ENCODE assay signal across 15 cellular contexts in the genomic region with DNA sequence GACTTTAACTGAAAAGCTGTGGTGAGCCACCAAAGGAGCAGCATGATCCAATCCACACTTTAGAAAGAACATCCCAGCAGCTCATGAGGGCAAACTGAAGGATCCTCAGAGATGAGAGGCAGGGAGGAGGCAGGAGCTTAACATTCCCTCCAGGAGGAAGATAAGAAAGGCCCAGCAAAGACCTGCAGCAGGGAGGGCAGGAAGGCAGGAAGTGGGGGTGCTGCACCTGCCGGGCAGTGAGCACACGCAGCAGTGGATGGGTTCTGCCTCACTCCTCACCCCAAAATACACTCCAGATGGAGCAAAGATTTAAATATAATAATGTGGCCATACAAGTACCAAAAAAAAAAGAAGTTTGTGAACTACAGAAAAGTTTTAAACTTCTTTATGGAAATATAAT. TPM values are rescaled to one million over a fixed set of nuclear protein-coding genes. Genes with fewer than 3 reads are reported as not detected.
DNase-seq lines count a peak whose midpoint lies in the region; ATAC-seq and TF ChIP-seq lines count a peak whose summit lies in the region.
"Had no signal": no experiment of that assay in that cellular context is flagged by ENCODE, and none has a peak within 500 bp of the region (broad histone marks: within the 10 kb centered on the region; RNA-seq: fewer than 3 reads in every experiment).

No MANE protein-coding gene starts in this region.

- DNase-seq in activated naive CD4-positive, alpha-beta T cell treated with anti-CD3 and anti-CD28 coated beads, Interleukin-2, amount 50 U/mL, for 72 hours (ENCODE audit: low spot score in 2 of 2) = no peak
- DNase-seq in endodermal cell (peak; percentile 72), upper lobe of right lung (no peak), osteoblast (ENCODE audit: insufficient read length, low spot score, missing footprints) (no peak), body of pancreas (no peak)
- DNase-seq: activated CD4-positive, alpha-beta T cell treated with anti-CD3 and anti-CD28 coated beads, Interleukin-2, amount 10 ng/mL, durations not matched to agents 24 days and 14 days; NCI-H1105 treated with DMSO at 0.1 percent for 48 hours; NCI-H526; RPMI8226; thyroid gland had no signal

- H3K27ac ChIP-seq in endodermal cell (ENCODE audit: low read depth, low read length) = no peak overlapping the region
- H3K27ac ChIP-seq in upper lobe of right lung = no peak overlapping the region
- no peak overlapping the region for H3K27ac ChIP-seq in osteoblast (ENCODE audit: low read depth, low read length)
- H3K27ac ChIP-seq in body of pancreas = no peak overlapping the region
- H3K27ac ChIP-seq: A549, thyroid gland had no signal

- no peak overlapping the region for H3K4me2 ChIP-seq in osteoblast (ENCODE audit: insufficient read depth, low read length)
- H3K4me2 ChIP-seq: A549 had no signal

- intact Hi-C loops in upper lobe of right lung (cut with DNase I) (no loop called here), body of pancreas (cut with DNase I) (no loop called here)

- ATAC-seq in activated naive CD4-positive, alpha-beta T cell treated with anti-CD3 and anti-CD28 coated beads, Interleukin-2, amount 50 U/mL, for 72 hours = no peak
- peak; percentile 53 for ATAC-seq in HG03354 (IDR thresholded peaks at IDR 0.05; ENCODE audit: poor library complexity, severe bottlenecking, unreplicated experiment)
- peak; percentile 54 for ATAC-seq in upper lobe of right lung
- ATAC-seq in GM18517 (IDR thresholded peaks at IDR 0.05; ENCODE audit: unreplicated experiment) = no peak
- no peak for ATAC-seq in body of pancreas
- ATAC-seq: A549 had no signal

- no peak overlapping the region for H3K9ac ChIP-seq in endodermal cell (ENCODE audit: extremely low read depth, low read length, poor library complexity, severe bottlenecking)

- no peak overlapping the region for H3K4me3 Mint-ChIP-seq in activated naive CD4-positive, alpha-beta T cell treated with anti-CD3 and anti-CD28 coated beads, Interleukin-2, amount 50 U/mL, for 24 hours
- H3K4me3 Mint-ChIP-seq in endodermal cell = no peak overlapping the region
- H3K4me3 Mint-ChIP-seq: activated CD4-positive, alpha-beta T cell treated with anti-CD3 and anti-CD28 coated beads, Interleukin-2, amount 10 ng/mL, durations not matched to agents 24 days and 14 days had no signal

- TF ChIP-seq CTCF in endodermal cell (conservative IDR thresholded peaks at IDR 0.05) (no peak), upper lobe of right lung (IDR thresholded peaks at IDR 0.05) (no peak), osteoblast (IDR thresholded peaks at IDR 0.05; ENCODE audit: extremely low read depth, low read depth, low read length) (no peak), body of pancreas (IDR thresholded peaks at IDR 0.05) (no peak)

- H3K9me3 ChIP-seq in endodermal cell (ENCODE audit: control insufficient read depth, low read length) = no peaks in the 10 kb centered on the region
- no peaks in the 10 kb centered on the region for H3K9me3 ChIP-seq in upper lobe of right lung
- H3K9me3 ChIP-seq in osteoblast (ENCODE audit: low read depth, low read length) = no peaks in the 10 kb centered on the region
- H3K9me3 ChIP-seq in body of pancreas = no peaks in the 10 kb centered on the region
- H3K9me3 ChIP-seq: A549, thyroid gland had no signal

- peak overlapping the region; percentile 19 for H3K27ac Mint-ChIP-seq in activated naive CD4-positive, alpha-beta T cell treated with anti-CD3 and anti-CD28 coated beads, Interleukin-2, amount 50 U/mL, for 24 hours
- H3K27ac Mint-ChIP-seq in activated naive CD4-positive, alpha-beta T cell treated with anti-CD3 and anti-CD28 coated beads, Interleukin-2, amount 50 U/mL, for 72 hours = no peak overlapping the region
- H3K27ac Mint-ChIP-seq in endodermal cell = no peak overlapping the region
- H3K27ac Mint-ChIP-seq: activated CD4-positive, alpha-beta T cell treated with anti-CD3 and anti-CD28 coated beads, Interleukin-2, amount 10 ng/mL, durations not matched to agents 24 days and 14 days had no signal

- H3K36me3 ChIP-seq in endodermal cell (ENCODE audit: control insufficient read depth, insufficient read depth, low read length) = no peaks in the 10 kb centered on the region
- H3K36me3 ChIP-seq in upper lobe of right lung = no peaks in the 10 kb centered on the region
- H3K36me3 ChIP-seq in osteoblast (ENCODE audit: insufficient read depth, low read length) = no peaks in the 10 kb centered on the region
- H3K36me3 ChIP-seq in body of pancreas (replicated peaks in 1 of 2; ENCODE audit: insufficient read depth in 1 of 2, low read depth in 2 of 2) = no peaks in the 10 kb centered on the region
- H3K36me3 ChIP-seq: thyroid gland had no signal

- peaks cover 27% of the 10 kb centered on the region for H3K4me1 Mint-ChIP-seq in activated naive CD4-positive, alpha-beta T cell treated with anti-CD3 and anti-CD28 coated beads, Interleukin-2, amount 50 U/mL, for 24 hours
- H3K4me1 Mint-ChIP-seq in endodermal cell = peaks cover 7% of the 10 kb centered on the region

- H3K4me3 ChIP-seq in endodermal cell (ENCODE audit: low read length) (no peak overlapping the region), upper lobe of right lung (no peak overlapping the region), osteoblast (ENCODE audit: insufficient read depth, low read length) (no peak overlapping the region), body of pancreas (no peak overlapping the region)
- H3K4me3 ChIP-seq: A549, thyroid gland had no signal

- H4K20me1 ChIP-seq in osteoblast (ENCODE audit: insufficient read depth, low read length) = no peaks in the 10 kb centered on the region

- no peaks in the 10 kb centered on the region for H3K9me3 Mint-ChIP-seq in activated naive CD4-positive, alpha-beta T cell treated with anti-CD3 and anti-CD28 coated beads, Interleukin-2, amount 50 U/mL, for 24 hours
- H3K9me3 Mint-ChIP-seq in activated naive CD4-positive, alpha-beta T cell treated with anti-CD3 and anti-CD28 coated beads, Interleukin-2, amount 50 U/mL, for 72 hours = no peaks in the 10 kb centered on the region
- peaks cover 3% of the 10 kb centered on the region for H3K9me3 Mint-ChIP-seq in endodermal cell
- H3K9me3 Mint-ChIP-seq: activated CD4-positive, alpha-beta T cell treated with anti-CD3 and anti-CD28 coated beads, Interleukin-2, amount 10 ng/mL, durations not matched to agents 24 days and 14 days; IgD-negative memory B cell had no signal

- H3K79me2 ChIP-seq in osteoblast (ENCODE audit: insufficient read depth, low read length) = no peaks in the 10 kb centered on the region

- H3K27me3 Mint-ChIP-seq in activated naive CD4-positive, alpha-beta T cell treated with anti-CD3 and anti-CD28 coated beads, Interleukin-2, amount 50 U/mL, for 24 hours = no peaks in the 10 kb centered on the region
- no peaks in the 10 kb centered on the region for H3K27me3 Mint-ChIP-seq in endodermal cell (ENCODE audit: insufficient read depth)
- H3K27me3 Mint-ChIP-seq: activated CD4-positive, alpha-beta T cell treated with anti-CD3 and anti-CD28 coated beads, Interleukin-2, amount 10 ng/mL, durations not matched to agents 24 days and 14 days; IgD-negative memory B cell had no signal

- H3K4me1 ChIP-seq in endodermal cell (ENCODE audit: control insufficient read depth, insufficient read depth, low read length) (no peaks in the 10 kb centered on the region), upper lobe of right lung (no peaks in the 10 kb centered on the region), osteoblast (ENCODE audit: insufficient read depth, low read length) (no peaks in the 10 kb centered on the region), body of pancreas (no peaks in the 10 kb centered on the region)
- H3K4me1 ChIP-seq: A549, thyroid gland had no signal

- WGBS in endodermal cell (ENCODE audit: insufficient coverage in 1 of 2, insufficient read length in 1 of 2), 2 experiments = 25% methylated on average over 2 of the region's 2 CpGs; no CpG with 5 or more reads in 1 of the 2 experiments
- WGBS in body of pancreas, 2 donors = 68 to 73% methylated on average over 2 of the region's 2 CpGs

- peaks cover 8% of the 10 kb centered on the region for H3K36me3 Mint-ChIP-seq in activated naive CD4-positive, alpha-beta T cell treated with anti-CD3 and anti-CD28 coated beads, Interleukin-2, amount 50 U/mL, for 24 hours
- peaks cover 4 to 5% of the 10 kb centered on the region in 2 donors for H3K36me3 Mint-ChIP-seq in activated naive CD4-positive, alpha-beta T cell treated with anti-CD3 and anti-CD28 coated beads, Interleukin-2, amount 50 U/mL, for 72 hours
- H3K36me3 Mint-ChIP-seq in endodermal cell (ENCODE audit: low read depth) = peaks cover 10% of the 10 kb centered on the region

- no peak for TF ChIP-seq POLR2A in body of pancreas (IDR thresholded peaks at IDR 0.05)

- no peak overlapping the region for H2AFZ ChIP-seq in osteoblast (ENCODE audit: low read length)

- no peaks in the 10 kb centered on the region for H3K27me3 ChIP-seq in endodermal cell (ENCODE audit: control insufficient read depth, insufficient read depth, low read length, poor library complexity, severe bottlenecking)
- no peaks in the 10 kb centered on the region for H3K27me3 ChIP-seq in upper lobe of right lung
- H3K27me3 ChIP-seq in osteoblast (ENCODE audit: insufficient read depth, low read length) = no peaks in the 10 kb centered on the region
- no peaks in the 10 kb centered on the region for H3K27me3 ChIP-seq in body of pancreas
- H3K27me3 ChIP-seq: thyroid gland had no signal

RNA-seq across cellular contexts. Expression of a gene that starts 48.4 kb away (rescaled TPM):
- total RNA-seq in activated naive CD4-positive, alpha-beta T cell treated with anti-CD3 and anti-CD28 coated beads, Interleukin-2, amount 50 U/mL, for 72 hours = 10 to 100 TPM; 36.1 to 52.3 TPM
- total RNA-seq in endodermal cell = 10 to 100 TPM; 18.3 to 18.7 TPM
- polyA plus RNA-seq in endodermal cell (2013, experiment 1 of 2) = 4.9 TPM
- polyA plus RNA-seq in endodermal cell (2013, experiment 2 of 2) = 5.1 TPM
- total RNA-seq in upper lobe of right lung = 14.3 TPM
- 2.7 and 3.3 TPM in 2 replicates for total RNA-seq in osteoblast
- total RNA-seq in body of pancreas = 10 to 100 TPM in 1 of 2 donors, 1 to 10 TPM in 1; 6.0 to 11.9 TPM

Comparison
In these comparisons a context has a peak if more than half of its experiments do, and no peak if none do; other contexts are left out.
1. ATAC-seq: peak in HG03354 (single experiment) and upper lobe of right lung (single experiment); none in activated naive CD4-positive, alpha-beta T cell treated with anti-CD3 and anti-CD28 coated beads, Interleukin-2, amount 50 U/mL, for 72 hours (0 of 2), GM18517 (single experiment) and body of pancreas (single experiment).